Comparison of ENCODE assay signal across 13 cellular contexts in genomic region chr6:39958947-39959346, GRCh38. TPM values are rescaled to one million over a fixed set of nuclear protein-coding genes. Genes with fewer than 3 reads are reported as not detected.
DNase-seq lines count a peak whose midpoint lies in the region; TF ChIP-seq lines count a peak whose summit lies in the region.
"Had no signal": no experiment of that assay in that cellular context is flagged by ENCODE, and none has a peak within 500 bp of the region (broad histone marks: within the 10 kb centered on the region; RNA-seq: fewer than 3 reads in every experiment).

No MANE protein-coding gene starts in this region.

- no peak overlapping the region for H3K4me3 Mint-ChIP-seq in HFFc6
- H3K4me3 Mint-ChIP-seq: B cell; CD8-positive, alpha-beta T cell had no signal

- no peak overlapping the region for H3K27ac Mint-ChIP-seq in HFFc6
- H3K27ac Mint-ChIP-seq: B cell; CD8-positive, alpha-beta T cell had no signal

- 0 out of 2 replicates have a peak, but pooled peaks cover 6% of the 10 kb centered on the region for H3K4me1 Mint-ChIP-seq in HFFc6 (ENCODE audit: low read depth)
- H3K4me1 Mint-ChIP-seq: B cell had no signal

- peak; percentile 58; the same call in 1 of the 2 replicates for TF ChIP-seq EP300 in Ishikawa (IDR thresholded peaks at IDR 0.05; ENCODE audit: borderline replicate concordance)

- H3K36me3 Mint-ChIP-seq in HFFc6 (ENCODE audit: low read depth), result no peaks in the 10 kb centered on the region
- H3K36me3 Mint-ChIP-seq: CD8-positive, alpha-beta T cell had no signal

- DNase-seq in NCI-H748 (lab: John Stamatoyannopoulos, UW; ENCODE audit: unreplicated experiment), result peak; percentile 46
- DNase-seq in NCI-H748 treated with DMSO at 0.1 percent for 48 hours (lab: John Stamatoyannopoulos, UW), result no peak
- DNase-seq in iPS-NIHi11 (ENCODE audit: low spot score), result peak; percentile 21
- DNase-seq in DMS 273 (lab: John Stamatoyannopoulos, UW; ENCODE audit: unreplicated experiment), result no peak
- DNase-seq in HFFc6, result no peak
- DNase-seq: CD8-positive, alpha-beta T cell; COR-L47; DMS79 treated with DMSO at 0.1 percent for 48 hours; GF-D8; GOT3; H7 had no signal

- 0 out of 2 replicates have a peak, but pooled peaks have one; percentile 10 for TF ChIP-seq RAD21 in Ishikawa (IDR thresholded peaks at IDR 0.05; ENCODE audit: low read depth)

- H3K9me3 Mint-ChIP-seq in HFFc6, result no peaks in the 10 kb centered on the region
- H3K9me3 Mint-ChIP-seq: CD8-positive, alpha-beta T cell had no signal

- no peak for TF ChIP-seq CTCF in HFFc6 (IDR thresholded peaks at IDR 0.05)

- peaks cover 2% of the 10 kb centered on the region for H3K27me3 Mint-ChIP-seq in HFFc6 (ENCODE audit: insufficient read depth)

TF ChIP-seq in Ishikawa, 13 proteins besides CTCF, POLR2A, EP300 and RAD21:
- peak; percentile 70 for TF ChIP-seq TEAD4 (IDR thresholded peaks at IDR 0.05)
- no peak for TF ChIP-seq CREB1 (IDR thresholded peaks at IDR 0.05; ENCODE audit: low read depth)
- TF ChIP-seq MAX (IDR thresholded peaks at IDR 0.05), result peak; percentile 78
- TF ChIP-seq NFIC (IDR thresholded peaks at IDR 0.05), result peak; percentile 77
- peak; percentile 88 for TF ChIP-seq TCF12 (IDR thresholded peaks at IDR 0.05; ENCODE audit: low read depth)
- TF ChIP-seq YY1 (IDR thresholded peaks at IDR 0.05; ENCODE audit: low read depth), result no peak
TF ChIP-seq in Ishikawa: peak in this region for 4.

RNA-seq across cellular contexts. Expression of gene MOCS1, which starts 24.7 kb away (rescaled TPM):
- total RNA-seq in HFFc6 (2021; fragmentation: NEBNext Ultra II Directional; extraction: Animal tissue kit (Norgen Biotek cat#: 25700)), result 10 to 100 TPM in 2 of 6 experiments, 1 to 10 TPM in 4; 7.9 to 11.1 (median 9.2) TPM

Comparison
In these comparisons a context has a peak if more than half of its experiments do, and no peak if none do; other contexts are left out.
1. DNase-seq: peak in NCI-H748 (single experiment) and iPS-NIHi11 (single experiment); none in NCI-H748 treated with DMSO at 0.1 percent for 48 hours (single experiment), DMS 273 (single experiment) and HFFc6 (single experiment).